In the genomic region with DNA sequence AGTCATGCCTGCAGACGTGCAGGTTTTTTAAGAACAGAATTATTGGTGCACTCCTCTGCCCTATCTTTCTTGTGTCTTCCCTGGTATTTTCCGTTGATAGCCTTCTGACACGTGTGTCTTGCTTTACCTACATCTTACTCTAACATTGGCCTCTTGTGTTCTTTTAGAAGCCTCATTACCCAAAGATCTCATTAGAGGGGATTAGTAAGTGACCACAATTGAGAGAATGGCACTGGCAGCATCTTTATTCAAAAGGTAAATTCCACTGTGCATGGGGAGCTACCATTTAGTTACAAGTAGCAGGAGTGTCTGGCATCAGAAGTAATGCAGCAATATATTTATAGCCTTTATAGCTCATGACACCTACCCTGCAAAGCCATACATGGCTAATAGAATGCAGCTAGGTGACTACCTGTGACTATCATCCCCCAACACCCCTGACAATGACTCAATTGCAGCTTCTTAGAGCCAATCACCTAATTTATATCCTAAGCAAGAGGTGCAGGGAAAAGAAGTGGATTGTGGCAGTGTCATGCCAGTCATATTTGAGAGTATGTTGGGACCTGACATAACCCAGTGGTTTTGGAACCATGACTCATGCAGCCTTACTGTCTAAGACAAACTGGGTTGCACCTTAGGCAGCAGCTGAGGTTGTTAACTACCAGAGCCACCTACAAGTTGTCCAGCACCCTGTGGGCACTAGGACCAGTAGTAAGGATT, we compare ENCODE assay signal across 23 cellular contexts.
"Had no signal": no experiment of that assay in that cellular context is flagged by ENCODE, and none has a peak within 500 bp of the region (broad histone marks: within the 10 kb centered on the region; RNA-seq: fewer than 3 reads in every experiment).

No MANE protein-coding gene starts in this region.

- H3K4me1 ChIP-seq: Peyer's patch, SJCRH30 had no signal

- DNase-seq: activated CD4-positive, alpha-beta memory T cell treated with anti-CD3 and anti-CD28 coated beads, Interleukin-2, amount 10 ng/mL, durations not matched to agents 7 days and 5 days; activated CD4-positive, alpha-beta T cell treated with anti-CD3 and anti-CD28 coated beads for 36 hours; activated CD4-positive, alpha-beta T cell treated with anti-CD3 and anti-CD28 coated beads, Interleukin-2, amount 50 U/mL, for 1 hour; activated gamma-delta T cell; activated naive CD4-positive, alpha-beta T cell treated with anti-CD3 and anti-CD28 coated beads for 36 hours; activated T-cell treated with anti-CD3 and anti-CD28 coated beads for 4 hours; activated T-cell treated with anti-CD3 and anti-CD28 coated beads, Interleukin-2, amount 50 U/mL, for 48 hours; amygdala; MM.1S; NCI-H1930; NCI-H2107; NCI-H2171 treated with DMSO at 0.1 percent for 48 hours; NCI-H226; NCI-H526; NCI-H774; Peyer's patch; Right ventricle myocardium superior; SJCRH30; SK-N-SH; T-helper 1 cell; WERI-Rb-1 had no signal

- ATAC-seq: activated CD4-positive, alpha-beta T cell treated with anti-CD3 and anti-CD28 coated beads for 36 hours; activated T-helper 17 cell treated with anti-CD3 and anti-CD28 coated beads, Interleukin-2, amount 50 U/mL, for 72 hours had no signal

- H3K27ac ChIP-seq: Peyer's patch, RWPE1, SJCRH30, WERI-Rb-1 had no signal

- H3K27me3 ChIP-seq: Peyer's patch, SJCRH30 had no signal

- H3K9me3 ChIP-seq: Peyer's patch, SJCRH30, SK-N-SH had no signal

- H3K4me3 ChIP-seq: Peyer's patch, SJCRH30 had no signal

- H3K36me3 ChIP-seq: Peyer's patch, SJCRH30, WERI-Rb-1 had no signal

- H3K9ac ChIP-seq: SK-N-SH had no signal

- H3K4me2 ChIP-seq: SK-N-SH had no signal
